ENCODE assay signal across 17 cellular contexts in the genomic region with DNA sequence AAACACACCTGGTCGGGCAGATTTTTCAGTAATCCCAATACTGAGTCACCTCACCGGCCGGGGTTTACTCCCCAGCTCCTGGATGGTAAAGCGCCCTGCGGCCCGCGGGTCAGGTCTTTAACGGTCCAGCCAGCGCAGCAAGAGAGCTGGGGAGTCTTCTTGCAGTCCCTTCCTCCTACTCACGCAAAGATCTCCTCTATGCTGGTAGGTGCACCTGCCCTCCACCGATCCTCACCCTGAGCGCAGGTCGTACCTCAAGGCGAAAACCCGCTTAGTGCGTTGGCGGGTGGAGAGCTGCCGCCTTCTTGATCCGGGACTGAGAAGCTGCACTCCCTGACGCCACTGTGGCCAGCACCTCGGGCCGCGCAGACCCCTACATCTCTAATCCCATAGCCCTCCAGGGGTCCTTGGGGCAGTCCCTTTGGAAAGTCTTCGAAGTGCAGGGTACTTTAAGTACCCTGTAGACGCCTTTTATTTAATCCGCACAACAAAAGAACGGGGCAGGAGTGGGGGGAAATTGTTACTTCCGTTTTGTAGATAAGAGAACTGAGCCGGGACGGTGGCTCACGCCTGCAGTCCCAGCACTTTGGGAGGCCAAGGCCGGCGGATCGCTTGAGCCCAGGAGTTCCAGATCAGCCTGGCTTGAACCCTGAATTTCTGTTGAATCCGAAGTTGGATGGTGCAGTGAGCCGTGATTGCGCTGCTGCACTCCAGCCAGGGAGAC. TPM values are rescaled to one million over a fixed set of nuclear protein-coding genes. Genes with fewer than 3 reads are reported as not detected.
A peak's percentile ranks its signal among the peaks of the same experiment; 100 is the strongest.
DNase-seq lines count a peak whose midpoint lies in the region; ATAC-seq and TF ChIP-seq lines count a peak whose summit lies in the region.
"Had no signal": no experiment of that assay in that cellular context is flagged by ENCODE, and none has a peak within 500 bp of the region (broad histone marks: within the 10 kb centered on the region; RNA-seq: fewer than 3 reads in every experiment).

No MANE protein-coding gene starts in this region.

- no peak for ATAC-seq in activated naive CD8-positive, alpha-beta T cell treated with anti-CD3 and anti-CD28 coated beads, Interleukin-2, amount 10 ng/mL, durations not matched to agents 7 days and 5 days (ENCODE audit: low read depth)
- ATAC-seq in naive thymus-derived CD8-positive, alpha-beta T cell = peak; percentile 27 to 46
- no peak for ATAC-seq in GM18517 (IDR thresholded peaks at IDR 0.05; ENCODE audit: unreplicated experiment)
- no peak for ATAC-seq in GM18858 (IDR thresholded peaks at IDR 0.05; ENCODE audit: unreplicated experiment)
- ATAC-seq: left ventricle myocardium superior had no signal

- no peak overlapping the region for H3K27ac Mint-ChIP-seq in activated naive CD8-positive, alpha-beta T cell treated with anti-CD3 and anti-CD28 coated beads, Interleukin-2, amount 10 ng/mL, durations not matched to agents 7 days and 5 days
- H3K27ac Mint-ChIP-seq in naive thymus-derived CD8-positive, alpha-beta T cell = no peak overlapping the region
- H3K27ac Mint-ChIP-seq: dendritic cell treated with granulocyte-macrophage colony-stimulating factor and Interleukin-4, amounts not matched to agents 40 ng/mL and 50 ng/mL, for 4 days had no signal

- no peaks in the 10 kb centered on the region for H3K36me3 Mint-ChIP-seq in activated naive CD8-positive, alpha-beta T cell treated with anti-CD3 and anti-CD28 coated beads, Interleukin-2, amount 10 ng/mL, durations not matched to agents 7 days and 5 days
- H3K36me3 Mint-ChIP-seq in naive thymus-derived CD8-positive, alpha-beta T cell = peaks cover 2 to 4% (median 3%) of the 10 kb centered on the region in 3 donors

- DNase-seq in CD1c-positive myeloid dendritic cell (ENCODE audit: extremely low spot score) = peak; percentile 35
- peak; percentile 26 for DNase-seq in GM10248 (ENCODE audit: extremely low spot score)
- no peak for DNase-seq in activated naive CD8-positive, alpha-beta T cell treated with anti-CD3 and anti-CD28 coated beads, Interleukin-2, amount 10 ng/mL, durations not matched to agents 7 days and 5 days
- no peak for DNase-seq in naive thymus-derived CD8-positive, alpha-beta T cell
- no peak for DNase-seq in HEK293T (ENCODE audit: extremely low spot score)
- DNase-seq: anterior cingulate cortex; EL; left ventricle myocardium superior; NCI-H146; NCI-H510A treated with DMSO at 0.1 percent for 48 hours; Peyer's patch; stimulated activated CD4-positive, alpha-beta T cell treated with anti-CD3 and anti-CD28 coated beads, Interleukin-2, amount 100 ng/mL, for 48 hours; uterus had no signal

- POLR2A ChIA-PET in GM10248 (lab: Yijun Ruan, JAX) (no interaction called here), HEK293T (lab: Yijun Ruan, JAX) (interaction anchor here (1.1 to 1.9 kb wide), 2 partner anchors 10 kb away, joined by 7 to 18 read pairs; a partner anchor contains a TSS)
- POLR2A ChIA-PET in activated naive CD8-positive, alpha-beta T cell treated with anti-CD3 and anti-CD28 coated beads, Interleukin-2, amount 10 ng/mL, durations not matched to agents 7 days and 5 days (lab: Charles Lee) = no interaction called here
- POLR2A ChIA-PET in naive thymus-derived CD8-positive, alpha-beta T cell (lab: Charles Lee) = interaction anchor here (1.6 kb wide), 1 partner anchor 9 kb away, joined by 4 read pairs; no protein-coding TSS in a partner anchor

- H3K27me3 Mint-ChIP-seq in activated naive CD8-positive, alpha-beta T cell treated with anti-CD3 and anti-CD28 coated beads, Interleukin-2, amount 10 ng/mL, durations not matched to agents 7 days and 5 days = peaks cover 97% of the 10 kb centered on the region
- H3K27me3 Mint-ChIP-seq in naive thymus-derived CD8-positive, alpha-beta T cell = peaks cover 61 to 98% (median 85%) of the 10 kb centered on the region in 5 donors

- peak overlapping the region; percentile 28 for H3K4me3 Mint-ChIP-seq in activated naive CD8-positive, alpha-beta T cell treated with anti-CD3 and anti-CD28 coated beads, Interleukin-2, amount 10 ng/mL, durations not matched to agents 7 days and 5 days
- peak overlapping the region; percentile 26 to 62 (median 50) for H3K4me3 Mint-ChIP-seq in naive thymus-derived CD8-positive, alpha-beta T cell
- H3K4me3 Mint-ChIP-seq: dendritic cell treated with granulocyte-macrophage colony-stimulating factor and Interleukin-4, amounts not matched to agents 40 ng/mL and 50 ng/mL, for 4 days had no signal

- no peaks in the 10 kb centered on the region for H3K9me3 Mint-ChIP-seq in activated naive CD8-positive, alpha-beta T cell treated with anti-CD3 and anti-CD28 coated beads, Interleukin-2, amount 10 ng/mL, durations not matched to agents 7 days and 5 days
- H3K9me3 Mint-ChIP-seq in naive thymus-derived CD8-positive, alpha-beta T cell = peaks cover 0 to 17% (median 0%) of the 10 kb centered on the region in 9 donors
- H3K9me3 Mint-ChIP-seq: dendritic cell treated with granulocyte-macrophage colony-stimulating factor and Interleukin-4, amounts not matched to agents 40 ng/mL and 50 ng/mL, for 4 days had no signal

- TF ChIP-seq CTCF in GM10248 (IDR thresholded peaks at IDR 0.05; ENCODE audit: control extremely low read depth, extremely low read depth, low read depth, missing control alignments) = no peak

- H3K4me1 Mint-ChIP-seq in activated naive CD8-positive, alpha-beta T cell treated with anti-CD3 and anti-CD28 coated beads, Interleukin-2, amount 10 ng/mL, durations not matched to agents 7 days and 5 days = no peaks in the 10 kb centered on the region
- H3K4me1 Mint-ChIP-seq in naive thymus-derived CD8-positive, alpha-beta T cell = peaks cover 5 to 11% (median 9%) of the 10 kb centered on the region in 4 donors

- CTCF ChIA-PET in GM10248 (lab: Yijun Ruan, JAX) (interaction anchor here (0.7 to 6.7 kb wide), 6 partner anchors 12 to 293 kb away, joined by 3 to 47 read pairs (median 4); no protein-coding TSS in a partner anchor), HEK293T (lab: Yijun Ruan, JAX) (interaction anchor here (0.5 kb wide), 1 partner anchor 142 kb away, joined by 4 read pairs; no protein-coding TSS in a partner anchor)

TF ChIP-seq in HEK293T, 16 proteins besides CTCF, POLR2A, EP300 and RAD21:
- TF ChIP-seq BHLHE40 (IDR thresholded peaks at IDR 0.05; ENCODE audit: borderline replicate concordance) (no peak), FOXA1 (IDR thresholded peaks at IDR 0.05) (no peak), ZNF384 (IDR thresholded peaks at IDR 0.05) (no peak), ELF4 (IDR thresholded peaks at IDR 0.05) (no peak), SP1 (IDR thresholded peaks at IDR 0.05) (no peak)

RNA-seq across cellular contexts. Expression of a gene that starts 10.4 kb away (rescaled TPM):
- total RNA-seq in activated naive CD8-positive, alpha-beta T cell treated with anti-CD3 and anti-CD28 coated beads, Interleukin-2, amount 10 ng/mL, durations not matched to agents 7 days and 5 days = not detected
- not detected for total RNA-seq in naive thymus-derived CD8-positive, alpha-beta T cell
- polyA plus RNA-seq in naive thymus-derived CD8-positive, alpha-beta T cell = not detected
- total RNA-seq: left ventricle myocardium superior, uterus had no signal

RNA-seq across cellular contexts. Expression of a gene that starts 16.0 kb away (rescaled TPM):
- not detected for total RNA-seq in activated naive CD8-positive, alpha-beta T cell treated with anti-CD3 and anti-CD28 coated beads, Interleukin-2, amount 10 ng/mL, durations not matched to agents 7 days and 5 days
- total RNA-seq in naive thymus-derived CD8-positive, alpha-beta T cell = not detected
- not detected for polyA plus RNA-seq in naive thymus-derived CD8-positive, alpha-beta T cell
- total RNA-seq: left ventricle myocardium superior, myocyte, Peyer's patch, uterus had no signal

RNA-seq across cellular contexts. Expression of a gene that starts 16.6 kb away (rescaled TPM):
- not detected for total RNA-seq in activated naive CD8-positive, alpha-beta T cell treated with anti-CD3 and anti-CD28 coated beads, Interleukin-2, amount 10 ng/mL, durations not matched to agents 7 days and 5 days
- not detected for total RNA-seq in naive thymus-derived CD8-positive, alpha-beta T cell
- not detected for polyA plus RNA-seq in naive thymus-derived CD8-positive, alpha-beta T cell
- total RNA-seq: left ventricle myocardium superior, myocyte, Peyer's patch, uterus had no signal

Comparison
In these comparisons a context has a peak if more than half of its experiments do, and no peak if none do; other contexts are left out.
1. DNase-seq: peak in CD1c-positive myeloid dendritic cell (single experiment) and GM10248 (single experiment); none in activated naive CD8-positive, alpha-beta T cell treated with anti-CD3 and anti-CD28 coated beads, Interleukin-2, amount 10 ng/mL, durations not matched to agents 7 days and 5 days (single experiment), naive thymus-derived CD8-positive, alpha-beta T cell (0 of 10) and HEK293T (single experiment).
2. ATAC-seq: peak in naive thymus-derived CD8-positive, alpha-beta T cell (2 of 2); none in activated naive CD8-positive, alpha-beta T cell treated with anti-CD3 and anti-CD28 coated beads, Interleukin-2, amount 10 ng/mL, durations not matched to agents 7 days and 5 days (single experiment), GM18517 (single experiment) and GM18858 (single experiment).
3. POLR2A ChIA-PET loops: an anchor here in naive thymus-derived CD8-positive, alpha-beta T cell (1.6 kb wide) and HEK293T (1.1 to 1.9 kb wide); none called in GM10248 and activated naive CD8-positive, alpha-beta T cell treated with anti-CD3 and anti-CD28 coated beads, Interleukin-2, amount 10 ng/mL, durations not matched to agents 7 days and 5 days.